In the genomic region with DNA sequence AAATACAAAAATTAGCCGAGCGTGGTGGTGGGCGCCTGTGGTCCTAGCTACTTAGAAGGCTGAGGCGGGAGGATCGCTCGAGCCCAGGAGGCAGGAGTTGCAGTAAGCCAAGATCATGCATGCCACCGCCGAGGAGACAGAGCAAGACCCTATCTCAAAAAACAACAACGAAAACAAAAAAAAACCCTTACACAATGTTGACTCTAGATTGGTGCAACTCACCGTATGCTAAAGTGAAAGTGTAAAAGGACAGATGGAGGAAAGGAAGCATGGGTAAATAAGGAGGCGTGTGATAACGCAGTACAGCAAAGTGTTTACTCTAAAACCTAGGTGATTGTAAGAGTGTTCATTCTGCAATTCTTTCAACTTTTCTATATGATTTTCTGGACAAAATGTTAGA, we compare ENCODE assay signal across 12 cellular contexts. TPM values are rescaled to one million over a fixed set of nuclear protein-coding genes. Genes with fewer than 3 reads are reported as not detected.
DNase-seq lines count a peak whose midpoint lies in the region; ATAC-seq and TF ChIP-seq lines count a peak whose summit lies in the region.
"Had no signal": no experiment of that assay in that cellular context is flagged by ENCODE, and none has a peak within 500 bp of the region (broad histone marks: within the 10 kb centered on the region; RNA-seq: fewer than 3 reads in every experiment).

No MANE protein-coding gene starts in this region.

- TF ChIP-seq CTCF in natural killer cell (IDR thresholded peaks at IDR 0.05) (no peak), progenitor cell of endocrine pancreas (IDR thresholded peaks at IDR 0.05; ENCODE audit: unreplicated experiment) (no peak)

- DNase-seq in activated T-cell treated with anti-CD3 and anti-CD28 coated beads, Interleukin-2, amount 50 U/mL, for 4 hours: no peak
- no peak for DNase-seq in activated T-cell treated with anti-CD3 and anti-CD28 coated beads for 4 hours
- DNase-seq in OCI-M1 (lab: John Stamatoyannopoulos, UW): peak; percentile 57
- DNase-seq in natural killer cell: no peak
- no peak for DNase-seq in AG08396 (ENCODE audit: low spot score)
- no peak for DNase-seq in GM19238 (ENCODE audit: insufficient read length, low spot score)
- no peak for DNase-seq in progenitor cell of endocrine pancreas (ENCODE audit: low spot score, unreplicated experiment)
- DNase-seq: Kasumi-1, NCI-H774 had no signal

- ATAC-seq in activated T-cell treated with anti-CD3 and anti-CD28 coated beads, Interleukin-2, amount 50 U/mL, for 4 hours: peak in 1 of 2 donors; percentile 36
- ATAC-seq in GM21737 (IDR thresholded peaks at IDR 0.05; ENCODE audit: unreplicated experiment) (peak; percentile 46), natural killer cell (no peak)

- H3K36me3 Mint-ChIP-seq in activated T-cell treated with anti-CD3 and anti-CD28 coated beads, Interleukin-2, amount 50 U/mL, for 4 hours (ENCODE audit: insufficient read depth): peaks cover 4% of the 10 kb centered on the region
- H3K36me3 Mint-ChIP-seq in natural killer cell: no peaks in the 10 kb centered on the region
- H3K36me3 Mint-ChIP-seq in progenitor cell of endocrine pancreas (ENCODE audit: insufficient read depth): no peaks in the 10 kb centered on the region
- H3K36me3 Mint-ChIP-seq: activated naive CD4-positive, alpha-beta T cell treated with anti-CD3 and anti-CD28 coated beads, Interleukin-2, amount 50 U/mL, for 72 hours had no signal

- H3K4me3 Mint-ChIP-seq in activated T-cell treated with anti-CD3 and anti-CD28 coated beads, Interleukin-2, amount 50 U/mL, for 4 hours: peak overlapping the region; percentile 47
- H3K4me3 Mint-ChIP-seq in natural killer cell (peak overlapping the region; percentile 29), progenitor cell of endocrine pancreas (ENCODE audit: low read depth) (no peak overlapping the region)
- H3K4me3 Mint-ChIP-seq: nephron had no signal

- intact Hi-C loops in natural killer cell (cut with micrococcal nuclease): no loop called here

- H3K27ac Mint-ChIP-seq in natural killer cell (peak overlapping the region in 1 of 2 donors; percentile 32), progenitor cell of endocrine pancreas (no peak overlapping the region)
- H3K27ac Mint-ChIP-seq: activated naive CD4-positive, alpha-beta T cell treated with anti-CD3 and anti-CD28 coated beads, Interleukin-2, amount 50 U/mL, for 72 hours; nephron had no signal

- peaks cover 9% of the 10 kb centered on the region for H3K4me1 Mint-ChIP-seq in activated T-cell treated with anti-CD3 and anti-CD28 coated beads, Interleukin-2, amount 50 U/mL, for 4 hours (ENCODE audit: low read depth)
- H3K4me1 Mint-ChIP-seq in natural killer cell (peaks cover 0 to 18% of the 10 kb centered on the region in 2 donors), progenitor cell of endocrine pancreas (ENCODE audit: low read depth) (peaks cover 7% of the 10 kb centered on the region)
- H3K4me1 Mint-ChIP-seq: nephron had no signal

- no peaks in the 10 kb centered on the region for H3K9me3 Mint-ChIP-seq in activated T-cell treated with anti-CD3 and anti-CD28 coated beads, Interleukin-2, amount 50 U/mL, for 4 hours
- no peaks in the 10 kb centered on the region for H3K9me3 Mint-ChIP-seq in natural killer cell
- no peaks in the 10 kb centered on the region for H3K9me3 Mint-ChIP-seq in progenitor cell of endocrine pancreas (ENCODE audit: low read depth)
- H3K9me3 Mint-ChIP-seq: activated naive CD4-positive, alpha-beta T cell treated with anti-CD3 and anti-CD28 coated beads, Interleukin-2, amount 50 U/mL, for 72 hours; nephron had no signal

- H3K27me3 Mint-ChIP-seq in activated T-cell treated with anti-CD3 and anti-CD28 coated beads, Interleukin-2, amount 50 U/mL, for 4 hours (ENCODE audit: low read depth): no peaks in the 10 kb centered on the region
- no peaks in the 10 kb centered on the region for H3K27me3 Mint-ChIP-seq in natural killer cell (ENCODE audit: low read depth in 2 of 2)
- peaks cover 6% of the 10 kb centered on the region for H3K27me3 Mint-ChIP-seq in progenitor cell of endocrine pancreas

RNA-seq across cellular contexts. Expression of a gene that starts 15.9 kb away (rescaled TPM):
- total RNA-seq in activated T-cell treated with anti-CD3 and anti-CD28 coated beads, Interleukin-2, amount 50 U/mL, for 4 hours: 10 to 100 TPM; 33.8 to 38.7 (median 34.3) TPM
- 10 to 100 TPM; 40.4 to 48.7 (median 46.6) TPM for total RNA-seq in natural killer cell
- 69.1 and 71.2 TPM in 2 replicates for total RNA-seq in progenitor cell of endocrine pancreas
